ENCODE assay signal across 8 cellular contexts in the genomic region with DNA sequence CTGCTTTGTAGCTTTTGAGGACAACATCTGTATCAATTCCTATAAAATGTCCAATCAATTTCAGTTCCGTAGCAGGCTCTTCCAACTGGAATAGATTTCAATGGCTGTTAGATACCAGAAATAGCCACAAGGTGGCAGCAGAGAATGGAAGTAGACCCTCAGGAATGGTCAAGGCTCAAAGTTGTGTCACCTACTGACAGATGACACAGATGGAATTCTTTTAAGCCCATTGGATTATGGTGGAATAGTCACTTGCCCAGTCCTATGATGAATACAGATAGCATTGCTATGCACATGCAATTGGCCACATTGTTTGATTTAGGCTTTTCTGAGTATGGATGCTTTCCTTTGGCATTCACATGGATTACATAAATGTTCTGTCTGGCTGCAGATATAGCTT.
DNase-seq lines count a peak whose midpoint lies in the region; ATAC-seq and TF ChIP-seq lines count a peak whose summit lies in the region.

No MANE protein-coding gene starts in this region.

- peaks cover 43% of the 10 kb centered on the region for H3K27me3 Mint-ChIP-seq in activated T-cell treated with anti-CD3 and anti-CD28 coated beads, Interleukin-2, amount 50 U/mL, for 72 hours (ENCODE audit: low read depth)

- no peak for TF ChIP-seq POLR2A in gastroesophageal sphincter (IDR thresholded peaks at IDR 0.05)

- H3K27me3 ChIP-seq in gastroesophageal sphincter (no peaks in the 10 kb centered on the region), parathyroid adenoma (ENCODE audit: control insufficient read depth, insufficient read depth, low read length) (no peaks in the 10 kb centered on the region)

- H2AFZ ChIP-seq in parathyroid adenoma, result no peak overlapping the region

- H3K79me2 ChIP-seq in parathyroid adenoma, result no peaks in the 10 kb centered on the region

- 0 to 13% methylated on average over 1 of the region's 1 CpG for WGBS in gastroesophageal sphincter (ENCODE audit: low coverage in 1 of 2), 2 donors

- H3K27ac ChIP-seq in gastroesophageal sphincter (no peak overlapping the region), parathyroid adenoma (no peak overlapping the region)

- H3K36me3 Mint-ChIP-seq in activated T-cell treated with anti-CD3 and anti-CD28 coated beads, Interleukin-2, amount 50 U/mL, for 72 hours (ENCODE audit: insufficient read depth in 2 of 2), result no peaks in the 10 kb centered on the region

- H3K9ac ChIP-seq in parathyroid adenoma, result no peak overlapping the region

- TF ChIP-seq CTCF in gastroesophageal sphincter (IDR thresholded peaks at IDR 0.05) (peak; percentile 28 to 89 (median 41)), parathyroid adenoma (IDR thresholded peaks at IDR 0.05) (peak; percentile 68)

- TF ChIP-seq EP300 in gastroesophageal sphincter (IDR thresholded peaks at IDR 0.05), result no peak

- H3K9me3 ChIP-seq in gastroesophageal sphincter (no peaks in the 10 kb centered on the region), parathyroid adenoma (ENCODE audit: control insufficient read depth, low read length) (no peaks in the 10 kb centered on the region)

- H3K4me2 ChIP-seq in parathyroid adenoma (ENCODE audit: low read length), result no peak overlapping the region

- peaks cover 33% of the 10 kb centered on the region for H3K4me1 Mint-ChIP-seq in activated T-cell treated with anti-CD3 and anti-CD28 coated beads, Interleukin-2, amount 50 U/mL, for 72 hours (ENCODE audit: low read depth)

- H3K4me1 ChIP-seq in gastroesophageal sphincter (no peaks in the 10 kb centered on the region), parathyroid adenoma (no peaks in the 10 kb centered on the region)

- H3K4me3 Mint-ChIP-seq in activated T-cell treated with anti-CD3 and anti-CD28 coated beads, Interleukin-2, amount 50 U/mL, for 72 hours, result no peak overlapping the region

- H3K4me3 ChIP-seq in gastroesophageal sphincter (no peak overlapping the region), parathyroid adenoma (ENCODE audit: low read depth, low read length) (no peak overlapping the region)

- H3K27ac Mint-ChIP-seq in activated T-cell treated with anti-CD3 and anti-CD28 coated beads, Interleukin-2, amount 50 U/mL, for 72 hours, result no peak overlapping the region

- DNase-seq in DMS 273 treated with DMSO at 0.1 percent for 48 hours (lab: John Stamatoyannopoulos, UW), result peak; percentile 9
- DNase-seq in NCI-H2107 (lab: John Stamatoyannopoulos, UW), result peak; percentile 31
- DNase-seq in activated T-cell treated with anti-CD3 and anti-CD28 coated beads, Interleukin-2, amount 50 U/mL, for 72 hours, result peak; percentile 41 to 49

- no peaks in the 10 kb centered on the region for H3K9me3 Mint-ChIP-seq in activated T-cell treated with anti-CD3 and anti-CD28 coated beads, Interleukin-2, amount 50 U/mL, for 72 hours

- H3K36me3 ChIP-seq in gastroesophageal sphincter (no peaks in the 10 kb centered on the region), parathyroid adenoma (ENCODE audit: control insufficient read depth, insufficient read depth, low read length) (no peaks in the 10 kb centered on the region)

- peak; percentile 32 for ATAC-seq in GM21367 (IDR thresholded peaks at IDR 0.05; ENCODE audit: unreplicated experiment)
- no peak for ATAC-seq in activated T-cell treated with anti-CD3 and anti-CD28 coated beads, Interleukin-2, amount 50 U/mL, for 72 hours (replicated peaks in 1 of 2)
- peak; percentile 49 for ATAC-seq in gastroesophageal sphincter
- ATAC-seq in GM19455 (IDR thresholded peaks at IDR 0.05; ENCODE audit: unreplicated experiment), result no peak
- no peak for ATAC-seq in GM21737 (IDR thresholded peaks at IDR 0.05; ENCODE audit: unreplicated experiment)

Comparison
In these comparisons a context has a peak if more than half of its experiments do, and no peak if none do; other contexts are left out.
1. ATAC-seq: peak in GM21367 (single experiment) and gastroesophageal sphincter (single experiment); none in activated T-cell treated with anti-CD3 and anti-CD28 coated beads, Interleukin-2, amount 50 U/mL, for 72 hours (0 of 2), GM19455 (single experiment) and GM21737 (single experiment).
2. Peak in every context shown above with its lines, with median percentiles within 50 percentile points of each other: DNase-seq.